1 cellular context compared by ENCODE assay signal in the genomic region with DNA sequence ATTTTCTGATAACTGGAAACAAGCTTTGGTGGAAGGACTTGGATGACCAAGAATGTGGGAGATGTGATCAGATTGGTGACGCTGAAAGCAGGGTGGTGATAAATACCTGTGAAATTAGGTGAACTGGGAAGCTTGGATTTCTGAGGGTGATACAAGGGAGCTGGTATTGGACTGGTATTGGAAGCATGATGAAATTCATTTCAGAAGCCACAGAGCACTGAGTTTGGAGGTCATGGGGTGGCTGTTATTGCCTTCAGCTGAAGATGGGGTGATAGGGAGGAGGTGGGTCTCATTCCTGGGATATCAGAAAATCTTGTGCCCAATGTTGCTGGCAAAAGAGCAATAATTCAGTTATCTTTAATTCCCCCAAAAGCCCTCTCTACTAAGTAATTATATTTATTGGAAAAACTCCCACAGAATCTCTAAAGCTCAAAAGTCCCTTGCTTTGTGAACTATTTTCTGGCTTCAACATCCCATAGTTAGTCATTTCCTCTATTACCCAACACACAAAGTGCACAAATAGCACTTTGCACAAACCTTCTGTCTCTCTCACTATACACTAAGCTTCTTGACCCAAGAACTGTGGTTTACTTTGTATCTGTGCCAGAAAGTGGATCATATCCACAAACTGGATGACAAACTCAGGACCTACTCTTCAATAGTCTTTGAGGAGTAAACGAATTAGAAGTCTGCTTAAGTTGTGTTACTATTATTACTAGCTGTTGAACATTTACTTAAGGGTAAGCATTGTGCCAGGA.
TF ChIP-seq lines count a peak whose summit lies in the region.

No MANE protein-coding gene starts in this region.

TF ChIP-seq in GM12878, 131 proteins besides CTCF, POLR2A, EP300 and RAD21 (continued from another document):
- TF ChIP-seq, protein P1, sequence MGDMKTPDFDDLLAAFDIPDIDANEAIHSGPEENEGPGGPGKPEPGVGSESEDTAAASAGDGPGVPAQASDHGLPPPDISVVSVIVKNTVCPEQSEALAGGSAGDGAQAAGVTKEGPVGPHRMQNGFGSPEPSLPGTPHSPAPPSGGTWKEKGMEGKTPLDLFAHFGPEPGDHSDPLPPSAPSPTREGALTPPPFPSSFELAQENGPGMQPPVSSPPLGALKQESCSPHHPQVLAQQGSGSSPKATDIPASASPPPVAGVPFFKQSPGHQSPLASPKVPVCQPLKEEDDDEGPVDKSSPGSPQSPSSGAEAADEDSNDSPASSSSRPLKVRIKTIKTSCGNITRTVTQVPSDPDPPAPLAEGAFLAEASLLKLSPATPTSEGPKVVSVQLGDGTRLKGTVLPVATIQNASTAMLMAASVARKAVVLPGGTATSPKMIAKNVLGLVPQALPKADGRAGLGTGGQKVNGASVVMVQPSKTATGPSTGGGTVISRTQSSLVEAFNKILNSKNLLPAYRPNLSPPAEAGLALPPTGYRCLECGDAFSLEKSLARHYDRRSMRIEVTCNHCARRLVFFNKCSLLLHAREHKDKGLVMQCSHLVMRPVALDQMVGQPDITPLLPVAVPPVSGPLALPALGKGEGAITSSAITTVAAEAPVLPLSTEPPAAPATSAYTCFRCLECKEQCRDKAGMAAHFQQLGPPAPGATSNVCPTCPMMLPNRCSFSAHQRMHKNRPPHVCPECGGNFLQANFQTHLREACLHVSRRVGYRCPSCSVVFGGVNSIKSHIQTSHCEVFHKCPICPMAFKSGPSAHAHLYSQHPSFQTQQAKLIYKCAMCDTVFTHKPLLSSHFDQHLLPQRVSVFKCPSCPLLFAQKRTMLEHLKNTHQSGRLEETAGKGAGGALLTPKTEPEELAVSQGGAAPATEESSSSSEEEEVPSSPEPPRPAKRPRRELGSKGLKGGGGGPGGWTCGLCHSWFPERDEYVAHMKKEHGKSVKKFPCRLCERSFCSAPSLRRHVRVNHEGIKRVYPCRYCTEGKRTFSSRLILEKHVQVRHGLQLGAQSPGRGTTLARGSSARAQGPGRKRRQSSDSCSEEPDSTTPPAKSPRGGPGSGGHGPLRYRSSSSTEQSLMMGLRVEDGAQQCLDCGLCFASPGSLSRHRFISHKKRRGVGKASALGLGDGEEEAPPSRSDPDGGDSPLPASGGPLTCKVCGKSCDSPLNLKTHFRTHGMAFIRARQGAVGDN (IDR thresholded peaks at IDR 0.05), result no peak
- TF ChIP-seq TCF3 (IDR thresholded peaks at IDR 0.05; ENCODE audit: borderline replicate concordance, insufficient read depth, low read depth, low read length), result no peak
- TF ChIP-seq SUZ12 (IDR thresholded peaks at IDR 0.05; ENCODE audit: unreplicated experiment), result no peak
- TF ChIP-seq ZBTB4 (CRISPR knock-in tag; IDR thresholded peaks at IDR 0.05), result no peak
